In genomic region chr11:100863080-100863581, GRCh38 we compare ENCODE assay signal across 9 cellular contexts.
DNase-seq lines count a peak whose midpoint lies in the region; ATAC-seq and TF ChIP-seq lines count a peak whose summit lies in the region.
"Had no signal": no experiment of that assay in that cellular context is flagged by ENCODE, and none has a peak within 500 bp of the region (broad histone marks: within the 10 kb centered on the region; RNA-seq: fewer than 3 reads in every experiment).

No MANE protein-coding gene starts in this region.

- ATAC-seq in GM18858 (IDR thresholded peaks at IDR 0.05; ENCODE audit: unreplicated experiment) (peak; percentile 86), HG03039 (IDR thresholded peaks at IDR 0.05; ENCODE audit: unreplicated experiment) (peak; percentile 85)

- no peaks in the 10 kb centered on the region for H3K9me3 Mint-ChIP-seq in immature natural killer cell
- H3K9me3 Mint-ChIP-seq: activated naive CD8-positive, alpha-beta T cell treated with anti-CD3 and anti-CD28 coated beads, Interleukin-2, amount 10 ng/mL, durations not matched to agents 7 days and 5 days had no signal

- no peaks in the 10 kb centered on the region for H3K27me3 ChIP-seq in kidney epithelial cell (ENCODE audit: control insufficient read depth, insufficient read depth, low read length)

- H3K27ac Mint-ChIP-seq in immature natural killer cell, result peak overlapping the region in 2 of 6 donors; percentile 1 to 6
- H3K27ac Mint-ChIP-seq: activated naive CD8-positive, alpha-beta T cell treated with anti-CD3 and anti-CD28 coated beads, Interleukin-2, amount 10 ng/mL, durations not matched to agents 7 days and 5 days had no signal

- TF ChIP-seq CTCF in kidney epithelial cell (IDR thresholded peaks at IDR 0.05; ENCODE audit: insufficient read depth, low read length, poor library complexity, severe bottlenecking), result no peak

- peaks cover 15 to 18% of the 10 kb centered on the region in 2 donors for H3K4me1 Mint-ChIP-seq in immature natural killer cell
- H3K4me1 Mint-ChIP-seq: activated naive CD8-positive, alpha-beta T cell treated with anti-CD3 and anti-CD28 coated beads, Interleukin-2, amount 10 ng/mL, durations not matched to agents 7 days and 5 days had no signal

- H3K4me3 Mint-ChIP-seq in immature natural killer cell, result no peak overlapping the region
- H3K4me3 Mint-ChIP-seq: activated naive CD8-positive, alpha-beta T cell treated with anti-CD3 and anti-CD28 coated beads, Interleukin-2, amount 10 ng/mL, durations not matched to agents 7 days and 5 days had no signal

- H3K4me3 ChIP-seq in kidney epithelial cell (ENCODE audit: low read depth, low read length), result no peak overlapping the region

- DNase-seq in A172 (ENCODE audit: low spot score), result peak; percentile 51
- peak; percentile 3 for DNase-seq in SK-N-DZ (ENCODE audit: low spot score)
- DNase-seq in kidney epithelial cell (ENCODE audit: low read depth), result peak; percentile 71
- DNase-seq in immature natural killer cell, result no peak
- no peak for DNase-seq in epidermal melanocyte (ENCODE audit: insufficient read length, low spot score)
- DNase-seq in effector CD4-positive, alpha-beta T cell, result no peak
- DNase-seq: activated naive CD8-positive, alpha-beta T cell treated with anti-CD3 and anti-CD28 coated beads, Interleukin-2, amount 10 ng/mL, durations not matched to agents 7 days and 5 days had no signal

- H3K27me3 Mint-ChIP-seq in immature natural killer cell (ENCODE audit: low read depth in 3 of 3), result no peaks in the 10 kb centered on the region
- H3K27me3 Mint-ChIP-seq: activated naive CD8-positive, alpha-beta T cell treated with anti-CD3 and anti-CD28 coated beads, Interleukin-2, amount 10 ng/mL, durations not matched to agents 7 days and 5 days had no signal

- no peaks in the 10 kb centered on the region for H3K36me3 Mint-ChIP-seq in immature natural killer cell
- H3K36me3 Mint-ChIP-seq: activated naive CD8-positive, alpha-beta T cell treated with anti-CD3 and anti-CD28 coated beads, Interleukin-2, amount 10 ng/mL, durations not matched to agents 7 days and 5 days had no signal

- no peaks in the 10 kb centered on the region for H3K36me3 ChIP-seq in kidney epithelial cell (ENCODE audit: control insufficient read depth, insufficient read depth, low read length)

Comparison
In these comparisons a context has a peak if more than half of its experiments do, and no peak if none do; other contexts are left out.
1. DNase-seq: peak in A172 (single experiment), SK-N-DZ (single experiment) and kidney epithelial cell (single experiment); none in immature natural killer cell (0 of 3), epidermal melanocyte (single experiment) and effector CD4-positive, alpha-beta T cell (single experiment).